1 cellular context compared by ENCODE assay signal in the genomic region with DNA sequence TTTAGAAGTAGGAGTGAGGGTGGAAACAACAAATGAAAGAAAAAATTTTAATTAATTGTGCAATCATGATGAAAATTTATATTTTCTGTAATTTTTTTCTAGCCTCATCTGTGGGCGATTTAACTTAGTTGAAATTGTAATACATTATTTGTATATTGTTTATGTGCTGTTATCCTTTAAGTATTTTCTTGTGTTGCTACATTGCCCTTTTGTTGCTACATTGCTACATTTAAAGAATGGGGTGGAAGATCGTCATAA.
TF ChIP-seq lines count a peak whose summit lies in the region.

No MANE protein-coding gene starts in this region.

TF ChIP-seq in SK-N-SH treated with all-trans-retinoic acid at 6 μM for 48 hours, 23 proteins besides CTCF, POLR2A, EP300 and RAD21 (continued from another document):
- TF ChIP-seq, protein P1, sequence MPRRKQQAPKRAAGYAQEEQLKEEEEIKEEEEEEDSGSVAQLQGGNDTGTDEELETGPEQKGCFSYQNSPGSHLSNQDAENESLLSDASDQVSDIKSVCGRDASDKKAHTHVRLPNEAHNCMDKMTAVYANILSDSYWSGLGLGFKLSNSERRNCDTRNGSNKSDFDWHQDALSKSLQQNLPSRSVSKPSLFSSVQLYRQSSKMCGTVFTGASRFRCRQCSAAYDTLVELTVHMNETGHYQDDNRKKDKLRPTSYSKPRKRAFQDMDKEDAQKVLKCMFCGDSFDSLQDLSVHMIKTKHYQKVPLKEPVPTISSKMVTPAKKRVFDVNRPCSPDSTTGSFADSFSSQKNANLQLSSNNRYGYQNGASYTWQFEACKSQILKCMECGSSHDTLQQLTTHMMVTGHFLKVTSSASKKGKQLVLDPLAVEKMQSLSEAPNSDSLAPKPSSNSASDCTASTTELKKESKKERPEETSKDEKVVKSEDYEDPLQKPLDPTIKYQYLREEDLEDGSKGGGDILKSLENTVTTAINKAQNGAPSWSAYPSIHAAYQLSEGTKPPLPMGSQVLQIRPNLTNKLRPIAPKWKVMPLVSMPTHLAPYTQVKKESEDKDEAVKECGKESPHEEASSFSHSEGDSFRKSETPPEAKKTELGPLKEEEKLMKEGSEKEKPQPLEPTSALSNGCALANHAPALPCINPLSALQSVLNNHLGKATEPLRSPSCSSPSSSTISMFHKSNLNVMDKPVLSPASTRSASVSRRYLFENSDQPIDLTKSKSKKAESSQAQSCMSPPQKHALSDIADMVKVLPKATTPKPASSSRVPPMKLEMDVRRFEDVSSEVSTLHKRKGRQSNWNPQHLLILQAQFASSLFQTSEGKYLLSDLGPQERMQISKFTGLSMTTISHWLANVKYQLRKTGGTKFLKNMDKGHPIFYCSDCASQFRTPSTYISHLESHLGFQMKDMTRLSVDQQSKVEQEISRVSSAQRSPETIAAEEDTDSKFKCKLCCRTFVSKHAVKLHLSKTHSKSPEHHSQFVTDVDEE (CRISPR knock-in tag; IDR thresholded peaks at IDR 0.05) = no peak
- TF ChIP-seq PPARA (CRISPR knock-in tag; IDR thresholded peaks at IDR 0.05; ENCODE audit: borderline replicate concordance) (no peak), ZNF565 (CRISPR knock-in tag; conservative IDR thresholded peaks at IDR 0.05; ENCODE audit: low read depth) (no peak), GLIS3 (CRISPR knock-in tag; IDR thresholded peaks at IDR 0.05) (no peak), TOX (CRISPR knock-in tag; IDR thresholded peaks at IDR 0.05; ENCODE audit: borderline replicate concordance) (no peak), ZFP3 (CRISPR knock-in tag; IDR thresholded peaks at IDR 0.05) (no peak)
- TF ChIP-seq, protein P2, sequence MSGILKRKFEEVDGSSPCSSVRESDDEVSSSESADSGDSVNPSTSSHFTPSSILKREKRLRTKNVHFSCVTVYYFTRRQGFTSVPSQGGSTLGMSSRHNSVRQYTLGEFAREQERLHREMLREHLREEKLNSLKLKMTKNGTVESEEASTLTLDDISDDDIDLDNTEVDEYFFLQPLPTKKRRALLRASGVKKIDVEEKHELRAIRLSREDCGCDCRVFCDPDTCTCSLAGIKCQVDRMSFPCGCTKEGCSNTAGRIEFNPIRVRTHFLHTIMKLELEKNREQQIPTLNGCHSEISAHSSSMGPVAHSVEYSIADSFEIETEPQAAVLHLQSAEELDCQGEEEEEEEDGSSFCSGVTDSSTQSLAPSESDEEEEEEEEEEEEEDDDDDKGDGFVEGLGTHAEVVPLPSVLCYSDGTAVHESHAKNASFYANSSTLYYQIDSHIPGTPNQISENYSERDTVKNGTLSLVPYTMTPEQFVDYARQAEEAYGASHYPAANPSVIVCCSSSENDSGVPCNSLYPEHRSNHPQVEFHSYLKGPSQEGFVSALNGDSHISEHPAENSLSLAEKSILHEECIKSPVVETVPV (CRISPR knock-in tag; IDR thresholded peaks at IDR 0.05) = no peak
- TF ChIP-seq, protein P3, sequence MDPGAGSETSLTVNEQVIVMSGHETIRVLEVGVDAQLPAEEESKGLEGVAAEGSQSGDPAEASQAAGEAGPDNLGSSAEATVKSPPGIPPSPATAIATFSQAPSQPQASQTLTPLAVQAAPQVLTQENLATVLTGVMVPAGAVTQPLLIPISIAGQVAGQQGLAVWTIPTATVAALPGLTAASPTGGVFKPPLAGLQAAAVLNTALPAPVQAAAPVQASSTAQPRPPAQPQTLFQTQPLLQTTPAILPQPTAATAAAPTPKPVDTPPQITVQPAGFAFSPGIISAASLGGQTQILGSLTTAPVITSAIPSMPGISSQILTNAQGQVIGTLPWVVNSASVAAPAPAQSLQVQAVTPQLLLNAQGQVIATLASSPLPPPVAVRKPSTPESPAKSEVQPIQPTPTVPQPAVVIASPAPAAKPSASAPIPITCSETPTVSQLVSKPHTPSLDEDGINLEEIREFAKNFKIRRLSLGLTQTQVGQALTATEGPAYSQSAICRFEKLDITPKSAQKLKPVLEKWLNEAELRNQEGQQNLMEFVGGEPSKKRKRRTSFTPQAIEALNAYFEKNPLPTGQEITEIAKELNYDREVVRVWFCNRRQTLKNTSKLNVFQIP (CRISPR knock-in tag; IDR thresholded peaks at IDR 0.05; ENCODE audit: borderline replicate concordance, low read depth) = no peak
- TF ChIP-seq, protein P4, sequence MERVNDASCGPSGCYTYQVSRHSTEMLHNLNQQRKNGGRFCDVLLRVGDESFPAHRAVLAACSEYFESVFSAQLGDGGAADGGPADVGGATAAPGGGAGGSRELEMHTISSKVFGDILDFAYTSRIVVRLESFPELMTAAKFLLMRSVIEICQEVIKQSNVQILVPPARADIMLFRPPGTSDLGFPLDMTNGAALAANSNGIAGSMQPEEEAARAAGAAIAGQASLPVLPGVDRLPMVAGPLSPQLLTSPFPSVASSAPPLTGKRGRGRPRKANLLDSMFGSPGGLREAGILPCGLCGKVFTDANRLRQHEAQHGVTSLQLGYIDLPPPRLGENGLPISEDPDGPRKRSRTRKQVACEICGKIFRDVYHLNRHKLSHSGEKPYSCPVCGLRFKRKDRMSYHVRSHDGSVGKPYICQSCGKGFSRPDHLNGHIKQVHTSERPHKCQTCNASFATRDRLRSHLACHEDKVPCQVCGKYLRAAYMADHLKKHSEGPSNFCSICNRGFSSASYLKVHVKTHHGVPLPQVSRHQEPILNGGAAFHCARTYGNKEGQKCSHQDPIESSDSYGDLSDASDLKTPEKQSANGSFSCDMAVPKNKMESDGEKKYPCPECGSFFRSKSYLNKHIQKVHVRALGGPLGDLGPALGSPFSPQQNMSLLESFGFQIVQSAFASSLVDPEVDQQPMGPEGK (CRISPR knock-in tag; IDR thresholded peaks at IDR 0.05; ENCODE audit: borderline replicate concordance) = no peak
